Comparison of ENCODE assay signal across 8 cellular contexts in the genomic region with DNA sequence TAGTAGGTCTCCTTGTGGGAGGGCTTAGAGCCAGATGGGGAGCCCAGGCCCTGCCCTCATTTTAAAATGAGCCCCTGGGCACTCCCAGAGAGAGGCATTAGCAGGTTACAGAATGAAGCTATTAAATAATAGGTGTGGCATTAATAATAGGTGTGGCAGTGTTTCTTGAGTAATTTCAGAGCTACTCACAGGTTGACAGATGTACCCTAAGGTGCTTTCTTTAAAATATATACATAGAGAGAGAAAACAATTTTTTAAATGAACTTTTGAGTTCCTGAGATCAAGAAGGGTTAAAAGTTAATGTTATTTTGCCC.
DNase-seq lines count a peak whose midpoint lies in the region; ATAC-seq and TF ChIP-seq lines count a peak whose summit lies in the region.

No MANE protein-coding gene starts in this region.

- no peak overlapping the region for H3K27ac Mint-ChIP-seq in stimulated activated memory B cell treated with anti-CD40 and anti-IgM and Interleukin-4, amounts not matched to agents 10 μg/mL and 1 μg/mL and 100 μg/mL, for 72 hours

- no peaks in the 10 kb centered on the region for H3K79me2 ChIP-seq in SU-DHL-6 (ENCODE audit: insufficient read depth, low read length)

- H4K20me1 ChIP-seq in SU-DHL-6 (ENCODE audit: low read depth, low read length), result no peaks in the 10 kb centered on the region

- peak overlapping the region; percentile 93 for H3K4me3 Mint-ChIP-seq in stimulated activated memory B cell treated with anti-CD40 and anti-IgM and Interleukin-4, amounts not matched to agents 10 μg/mL and 1 μg/mL and 100 μg/mL, for 72 hours

- H3F3A ChIP-seq in SU-DHL-6 (ENCODE audit: insufficient read depth), result peaks cover 11% of the 10 kb centered on the region

- peaks cover 5% of the 10 kb centered on the region for H3K36me3 Mint-ChIP-seq in stimulated activated memory B cell treated with anti-CD40 and anti-IgM and Interleukin-4, amounts not matched to agents 10 μg/mL and 1 μg/mL and 100 μg/mL, for 72 hours

- H3K9me2 ChIP-seq in SU-DHL-6 (replicated peaks; ENCODE audit: insufficient read depth, low read length), result no peaks in the 10 kb centered on the region

- peak overlapping the region; percentile 81 for H2AFZ ChIP-seq in SU-DHL-6 (ENCODE audit: low read depth, low read length, severe bottlenecking)

- H3K36me3 ChIP-seq in SU-DHL-6 (ENCODE audit: low read length), result no peaks in the 10 kb centered on the region

- H3K4me3 ChIP-seq in SU-DHL-6 (ENCODE audit: insufficient read depth, low read length, poor library complexity, severe bottlenecking), result peak overlapping the region; percentile 66

- no peaks in the 10 kb centered on the region for H3K9me3 ChIP-seq in SU-DHL-6 (ENCODE audit: insufficient read depth, low read length)

- no peaks in the 10 kb centered on the region for H3K27me3 ChIP-seq in SU-DHL-6 (ENCODE audit: low read length)

- no peak for TF ChIP-seq CTCF in SU-DHL-6 (IDR thresholded peaks at IDR 0.05; ENCODE audit: insufficient read depth, low read length, poor library complexity, severe bottlenecking)

- H3K9me3 Mint-ChIP-seq in stimulated activated memory B cell treated with anti-CD40 and anti-IgM and Interleukin-4, amounts not matched to agents 10 μg/mL and 1 μg/mL and 100 μg/mL, for 72 hours, result no peaks in the 10 kb centered on the region

- no peak overlapping the region; the same call in 1 of the 2 replicates for H3K9ac ChIP-seq in SU-DHL-6 (ENCODE audit: low read length)

- DNase-seq in NCI-H1436 treated with DMSO at 0.1 percent for 48 hours (lab: John Stamatoyannopoulos, UW), result peak; percentile 31
- no peak for DNase-seq in NCI-H1436 (lab: John Stamatoyannopoulos, UW)
- peak; percentile 61 for DNase-seq in germinal center (ENCODE audit: low spot score)
- DNase-seq in pons (ENCODE audit: low spot score), result no peak

- H3K27me3 Mint-ChIP-seq in stimulated activated memory B cell treated with anti-CD40 and anti-IgM and Interleukin-4, amounts not matched to agents 10 μg/mL and 1 μg/mL and 100 μg/mL, for 72 hours, result no peaks in the 10 kb centered on the region

- no peak overlapping the region; the same call in 1 of the 2 replicates for H3K27ac ChIP-seq in SU-DHL-6 (ENCODE audit: low read depth, low read length)

- no peak for ATAC-seq in stimulated activated memory B cell treated with anti-CD40 and anti-IgM and Interleukin-4, amounts not matched to agents 10 μg/mL and 1 μg/mL and 100 μg/mL, for 72 hours
- ATAC-seq in HG02759 (IDR thresholded peaks at IDR 0.05; ENCODE audit: unreplicated experiment) (no peak), HG02610 (IDR thresholded peaks at IDR 0.05; ENCODE audit: unreplicated experiment) (no peak)

- H3K4me2 ChIP-seq in SU-DHL-6 (ENCODE audit: low read depth, low read length, poor library complexity, severe bottlenecking), result peak overlapping the region; percentile 72

- H3K4me1 Mint-ChIP-seq in stimulated activated memory B cell treated with anti-CD40 and anti-IgM and Interleukin-4, amounts not matched to agents 10 μg/mL and 1 μg/mL and 100 μg/mL, for 72 hours, result peaks cover 26% of the 10 kb centered on the region

Comparison
In these comparisons a context has a peak if more than half of its experiments do, and no peak if none do; other contexts are left out.
1. DNase-seq: peak in NCI-H1436 treated with DMSO at 0.1 percent for 48 hours (single experiment) and germinal center (single experiment); none in NCI-H1436 (single experiment) and pons (single experiment).